In genomic region chr10:113261130-113261529, GRCh38 we compare ENCODE assay signal across 22 cellular contexts.
"Had no signal": no experiment of that assay in that cellular context is flagged by ENCODE, and none has a peak within 500 bp of the region (broad histone marks: within the 10 kb centered on the region; RNA-seq: fewer than 3 reads in every experiment).

No MANE protein-coding gene starts in this region.

- DNase-seq: activated B cell treated with CpG ODN at 0.5 μM for 24 hours; activated CD4-positive, alpha-beta T cell treated with anti-CD3 and anti-CD28 coated beads, Interleukin-2, amount 10 ng/mL, durations not matched to agents 24 days and 14 days; activated CD8-positive, alpha-beta memory T cell treated with anti-CD3 and anti-CD28 coated beads, Interleukin-2, amount 50 U/mL, for 4 hours; activated naive CD4-positive, alpha-beta T cell treated with anti-CD3 and anti-CD28 coated beads, Interleukin-2, amount 10 ng/mL, durations not matched to agents 7 days and 5 days; activated naive CD8-positive, alpha-beta T cell treated with anti-CD3 and anti-CD28 coated beads, Interleukin-2, amount 50 U/mL, for 24 hours; activated T-cell treated with anti-CD3 and anti-CD28 coated beads, Interleukin-2, amount 50 U/mL, for 4 hours; anterior cingulate cortex; brain microvascular endothelial cell; central memory CD4-positive, alpha-beta T cell; erythroblast; foreskin melanocyte; glutamatergic neuron; hypothalamus; islet precursor cell; stimulated activated CD4-positive, alpha-beta T cell treated with anti-CD3 and anti-CD28 coated beads, Interleukin-12 subunit alpha, Interleukin-12 subunit beta, amount 100 ng/mL, for 4 hours; stimulated activated CD4-positive, alpha-beta T cell treated with anti-CD3 and anti-CD28 coated beads, Interleukin-1b, Interleukin-23, amount 100 ng/mL, for 48 hours; stimulated activated CD8-positive, alpha-beta memory T cell treated with anti-CD3 and anti-CD28 coated beads, Interleukin-4, amount 100 ng/mL, for 48 hours; stimulated activated naive CD4-positive, alpha-beta T cell treated with Interleukin-2 at 50 U/mL for 16 hours; T-helper 9 cell had no signal

- H3K4me3 ChIP-seq: lung, tibial nerve had no signal

- H3K9me3 ChIP-seq: tibial nerve had no signal

- H3K36me3 ChIP-seq: brain microvascular endothelial cell, tibial nerve had no signal

- ATAC-seq: activated naive CD8-positive, alpha-beta T cell treated with anti-CD3 and anti-CD28 coated beads, Interleukin-2, amount 50 U/mL, for 24 hours; activated T-cell treated with anti-CD3 and anti-CD28 coated beads, Interleukin-2, amount 50 U/mL, for 4 hours; left lobe of liver had no signal

- H3K27ac ChIP-seq: brain microvascular endothelial cell, tibial nerve had no signal

- H3K4me1 ChIP-seq: tibial nerve had no signal
